Comparison of ENCODE assay signal across 11 cellular contexts in the genomic region with DNA sequence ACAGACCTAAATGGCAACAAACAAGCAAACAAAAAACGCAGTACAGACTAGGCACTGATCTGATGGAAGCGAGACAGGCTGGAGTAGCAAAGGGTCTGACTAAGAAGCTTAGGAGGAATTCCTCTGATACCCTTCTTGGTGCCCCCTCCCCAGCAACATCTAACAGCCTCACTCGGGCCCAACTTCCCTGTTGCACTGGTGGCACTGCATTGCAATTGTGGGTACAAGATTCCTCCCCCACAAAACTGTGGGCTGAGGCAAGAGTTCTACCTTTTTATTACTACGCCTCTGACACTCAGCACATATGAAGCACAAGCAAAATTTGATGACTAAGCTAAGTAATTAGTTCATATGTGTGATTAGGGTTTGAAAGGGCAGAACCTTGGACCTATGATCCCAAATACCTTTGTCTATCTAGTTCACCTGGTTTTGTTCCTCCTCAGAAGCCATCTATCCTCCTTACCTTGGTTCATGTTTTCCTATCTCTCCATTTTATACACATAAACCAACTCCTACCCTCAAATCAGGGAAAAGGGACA.
DNase-seq lines count a peak whose midpoint lies in the region; ATAC-seq and TF ChIP-seq lines count a peak whose summit lies in the region.
"Had no signal": no experiment of that assay in that cellular context is flagged by ENCODE, and none has a peak within 500 bp of the region (broad histone marks: within the 10 kb centered on the region; RNA-seq: fewer than 3 reads in every experiment).

No MANE protein-coding gene starts in this region.

- peaks cover 37% of the 10 kb centered on the region for H3K4me1 Mint-ChIP-seq in activated naive CD8-positive, alpha-beta T cell treated with anti-CD3 and anti-CD28 coated beads for 36 hours
- peaks cover 15% of the 10 kb centered on the region for H3K4me1 Mint-ChIP-seq in stimulated activated effector memory CD8-positive, alpha-beta T cell treated with anti-CD3 and anti-CD28 coated beads, Interleukin-12 subunit alpha, Interleukin-12 subunit beta, amount 100 ng/mL, for 72 hours

- H2AFZ ChIP-seq in ACC112 (ENCODE audit: low read length, unreplicated experiment), result no peak overlapping the region

- H3K27ac ChIP-seq in ACC112 (ENCODE audit: low read depth, low read length) (peak overlapping the region; percentile 89), adrenal gland (peak overlapping the region in 4 of 5 donors; percentile 38 to 71 (median 61)), gastrocnemius medialis (peak overlapping the region; percentile 78 to 91 (median 86))

- in situ Hi-C loops in gastrocnemius medialis (cut with MboI; ENCODE audit: low sequenced_read_pairs in 4 of 4), result loop anchor here in 2 of 4 donors (5.0 to 10.0 kb wide), 2 partner anchors 101 to 103 kb away; no protein-coding TSS in a partner anchor

- H3K36me3 Mint-ChIP-seq in activated naive CD8-positive, alpha-beta T cell treated with anti-CD3 and anti-CD28 coated beads for 36 hours, result peaks cover 4% of the 10 kb centered on the region
- H3K36me3 Mint-ChIP-seq in stimulated activated effector memory CD8-positive, alpha-beta T cell treated with anti-CD3 and anti-CD28 coated beads, Interleukin-12 subunit alpha, Interleukin-12 subunit beta, amount 100 ng/mL, for 72 hours, result peaks cover 6% of the 10 kb centered on the region

- 89 to 93% (median 92%) methylated on average over 4 of the region's 4 CpGs for WGBS in adrenal gland, 4 donors

- intact Hi-C loops in adrenal gland (cut with DNase I) (loop anchor here in 1 of 2 donors (5.0 kb wide), 2 partner anchors 62 to 103 kb away; no protein-coding TSS in a partner anchor), gastrocnemius medialis (cut with DNase I; ENCODE audit: low total_unique reads) (loop anchor here (2.0 kb wide), 2 partner anchors 49 to 97 kb away; no protein-coding TSS in a partner anchor)

- TF ChIP-seq POLR2A in adrenal gland (IDR thresholded peaks at IDR 0.05) (no peak), gastrocnemius medialis (IDR thresholded peaks at IDR 0.05) (no peak)

- H3K27me3 Mint-ChIP-seq in activated naive CD8-positive, alpha-beta T cell treated with anti-CD3 and anti-CD28 coated beads for 36 hours, result no peaks in the 10 kb centered on the region

- no peak overlapping the region for H3K27ac Mint-ChIP-seq in activated naive CD8-positive, alpha-beta T cell treated with anti-CD3 and anti-CD28 coated beads for 36 hours
- no peak overlapping the region for H3K27ac Mint-ChIP-seq in stimulated activated effector memory CD8-positive, alpha-beta T cell treated with anti-CD3 and anti-CD28 coated beads, Interleukin-12 subunit alpha, Interleukin-12 subunit beta, amount 100 ng/mL, for 72 hours

- no peaks in the 10 kb centered on the region for H3K9me3 Mint-ChIP-seq in activated naive CD8-positive, alpha-beta T cell treated with anti-CD3 and anti-CD28 coated beads for 36 hours
- no peaks in the 10 kb centered on the region for H3K9me3 Mint-ChIP-seq in stimulated activated effector memory CD8-positive, alpha-beta T cell treated with anti-CD3 and anti-CD28 coated beads, Interleukin-12 subunit alpha, Interleukin-12 subunit beta, amount 100 ng/mL, for 72 hours

- H3K27me3 ChIP-seq in ACC112 (ENCODE audit: insufficient read depth, low read length) (no peaks in the 10 kb centered on the region), adrenal gland (no peaks in the 10 kb centered on the region), gastrocnemius medialis (no peaks in the 10 kb centered on the region)

- ATAC-seq in gastrocnemius medialis, result no peak
- ATAC-seq in GM21717 (IDR thresholded peaks at IDR 0.05; ENCODE audit: unreplicated experiment), result no peak
- ATAC-seq in stimulated activated effector memory CD8-positive, alpha-beta T cell treated with anti-CD3 and anti-CD28 coated beads, Interleukin-12 subunit alpha, Interleukin-12 subunit beta, amount 100 ng/mL, for 72 hours, result no peak

- H3K36me3 ChIP-seq in ACC112 (ENCODE audit: insufficient read depth, low read length) (peaks cover 3% of the 10 kb centered on the region; the same call in 1 of the 2 replicates), adrenal gland (replicated peaks in 1 of 2) (no peaks in the 10 kb centered on the region), gastrocnemius medialis (no peaks in the 10 kb centered on the region)

- no peak for DNase-seq in adrenal gland
- peak; percentile 24 for DNase-seq in inferior parietal cortex (ENCODE audit: extremely low spot score)
- no peak for DNase-seq in gastrocnemius medialis
- DNase-seq in activated naive CD8-positive, alpha-beta T cell treated with anti-CD3 and anti-CD28 coated beads for 36 hours, result no peak
- no peak for DNase-seq in NCI-H69 (lab: John Stamatoyannopoulos, UW)
- no peak for DNase-seq in stimulated activated effector memory CD8-positive, alpha-beta T cell treated with anti-CD3 and anti-CD28 coated beads, Interleukin-12 subunit alpha, Interleukin-12 subunit beta, amount 100 ng/mL, for 72 hours (ENCODE audit: low spot score in 2 of 2)
- DNase-seq: effector memory CD4-positive, alpha-beta T cell; retina; SHP77 treated with DMSO at 0.1 percent for 48 hours had no signal

- H3K4me3 Mint-ChIP-seq in activated naive CD8-positive, alpha-beta T cell treated with anti-CD3 and anti-CD28 coated beads for 36 hours, result no peak overlapping the region
- no peak overlapping the region for H3K4me3 Mint-ChIP-seq in stimulated activated effector memory CD8-positive, alpha-beta T cell treated with anti-CD3 and anti-CD28 coated beads, Interleukin-12 subunit alpha, Interleukin-12 subunit beta, amount 100 ng/mL, for 72 hours

- H3K9me3 ChIP-seq in adrenal gland (replicated peaks in 1 of 3) (no peaks in the 10 kb centered on the region), gastrocnemius medialis (no peaks in the 10 kb centered on the region)

- TF ChIP-seq CTCF in adrenal gland (IDR thresholded peaks at IDR 0.05), result no peak
- no peak for TF ChIP-seq CTCF in gastrocnemius medialis (IDR thresholded peaks at IDR 0.05 in 4 of 5, conservative IDR thresholded peaks at IDR 0.05 in 1 of 5)

- H3K79me2 ChIP-seq in ACC112 (ENCODE audit: control insufficient read depth, insufficient read depth, low read length, unreplicated experiment), result peaks cover 15% of the 10 kb centered on the region

- H3K4me1 ChIP-seq in ACC112 (ENCODE audit: control insufficient read depth, insufficient read depth, low read length, unreplicated experiment) (peaks cover 37% of the 10 kb centered on the region), adrenal gland (replicated peaks in 1 of 2) (peaks cover 28 to 33% of the 10 kb centered on the region in 2 donors), gastrocnemius medialis (peaks cover 57 to 59% of the 10 kb centered on the region in 2 donors)

- H3K4me3 ChIP-seq in ACC112 (ENCODE audit: low read depth, low read length) (no peak overlapping the region), adrenal gland (no peak overlapping the region), gastrocnemius medialis (no peak overlapping the region)
